Comparison of ENCODE assay signal across 14 cellular contexts in genomic region chr4:104592894-104593470, GRCh38.
DNase-seq lines count a peak whose midpoint lies in the region; ATAC-seq, FAIRE-seq and TF ChIP-seq lines count a peak whose summit lies in the region.
"Had no signal": no experiment of that assay in that cellular context is flagged by ENCODE, and none has a peak within 500 bp of the region (broad histone marks: within the 10 kb centered on the region; RNA-seq: fewer than 3 reads in every experiment).

No MANE protein-coding gene starts in this region.

- TF ChIP-seq CTCF in parathyroid adenoma (IDR thresholded peaks at IDR 0.05), result no peak
- no peak for TF ChIP-seq CTCF in D721Med (IDR thresholded peaks at IDR 0.05; ENCODE audit: insufficient read depth, missing control alignments)

- ATAC-seq in right cardiac atrium (peak; percentile 62 to 81), GM19452 (IDR thresholded peaks at IDR 0.05; ENCODE audit: unreplicated experiment) (no peak)
- ATAC-seq in activated CD4-positive, CD25-positive, alpha-beta regulatory T cell treated with anti-CD3 and anti-CD28 coated beads, Interleukin-2, amount 50 U/mL, for 24 hours, result no peak

- H3K27me3 ChIP-seq in right cardiac atrium (ENCODE audit: control insufficient read depth, insufficient read depth) (no peaks in the 10 kb centered on the region), parathyroid adenoma (ENCODE audit: control insufficient read depth, insufficient read depth, low read length) (no peaks in the 10 kb centered on the region)
- H3K27me3 ChIP-seq: BLaER1 treated with 17β-estradiol and CSF1 and Interleukin-3, amounts not matched to agents 10 nM and 100 nM; heart left ventricle had no signal

- H3K79me2 ChIP-seq in parathyroid adenoma, result no peaks in the 10 kb centered on the region

- H3K4me3 ChIP-seq in right cardiac atrium (ENCODE audit: low read length), result peak overlapping the region; percentile 57
- no peak overlapping the region for H3K4me3 ChIP-seq in parathyroid adenoma (ENCODE audit: low read depth, low read length)
- H3K4me3 ChIP-seq: BLaER1 treated with 17β-estradiol and CSF1 and Interleukin-3, amounts not matched to agents 10 nM and 100 nM had no signal

- no peaks in the 10 kb centered on the region for H3K36me3 ChIP-seq in parathyroid adenoma (ENCODE audit: control insufficient read depth, insufficient read depth, low read length)
- H3K36me3 ChIP-seq: BLaER1 treated with 17β-estradiol and CSF1 and Interleukin-3, amounts not matched to agents 10 nM and 100 nM; heart left ventricle had no signal

- DNase-seq in EL (peak; percentile 1), RPMI7951 (ENCODE audit: low read depth) (peak; percentile 11), right cardiac atrium (no peak), D721Med (ENCODE audit: insufficient read length, low spot score) (no peak), mesenteric fat pad (ENCODE audit: low spot score) (no peak)
- DNase-seq: activated T-cell treated with anti-CD3 and anti-CD28 coated beads, Interleukin-2, amount 50 U/mL, for 1 hour; heart left ventricle; naive B cell had no signal

- no peaks in the 10 kb centered on the region for H3K4me1 ChIP-seq in right cardiac atrium (ENCODE audit: control insufficient read depth, insufficient read depth, low read length)
- H3K4me1 ChIP-seq in parathyroid adenoma, result peaks cover 7% of the 10 kb centered on the region
- H3K4me1 ChIP-seq: BLaER1 treated with 17β-estradiol and CSF1 and Interleukin-3, amounts not matched to agents 10 nM and 100 nM had no signal

- H3K4me2 ChIP-seq in parathyroid adenoma (ENCODE audit: low read length), result no peak overlapping the region
- H3K4me2 ChIP-seq: BLaER1 treated with 17β-estradiol and CSF1 and Interleukin-3, amounts not matched to agents 10 nM and 100 nM had no signal

- no peak for FAIRE-seq in D721Med (lab: Jason Lieb, UNC)
- FAIRE-seq: TTC549 had no signal

- WGBS in right cardiac atrium, result 42% methylated on average over 8 of the region's 8 CpGs

- no peak overlapping the region for H3K27ac ChIP-seq in right cardiac atrium (ENCODE audit: low read length)
- peak overlapping the region; percentile 43 for H3K27ac ChIP-seq in parathyroid adenoma
- H3K27ac ChIP-seq: BLaER1 treated with 17β-estradiol and CSF1 and Interleukin-3, amounts not matched to agents 10 nM and 100 nM; HL-60 had no signal

- H2AFZ ChIP-seq in parathyroid adenoma, result peak overlapping the region; percentile 78

- no peak overlapping the region for H3K9ac ChIP-seq in parathyroid adenoma
- H3K9ac ChIP-seq: BLaER1 treated with 17β-estradiol and CSF1 and Interleukin-3, amounts not matched to agents 10 nM and 100 nM had no signal

- no peaks in the 10 kb centered on the region for H3K9me3 ChIP-seq in right cardiac atrium (ENCODE audit: control insufficient read depth, low read length)
- H3K9me3 ChIP-seq in parathyroid adenoma (ENCODE audit: control insufficient read depth, low read length), result no peaks in the 10 kb centered on the region
- H3K9me3 ChIP-seq: BLaER1 treated with 17β-estradiol and CSF1 and Interleukin-3, amounts not matched to agents 10 nM and 100 nM; heart left ventricle had no signal

- intact Hi-C loops in right cardiac atrium (cut with DNase I), result no loop called here

Comparison
In these comparisons a context has a peak if more than half of its experiments do, and no peak if none do; other contexts are left out.
1. DNase-seq: peak in EL (single experiment) and RPMI7951 (single experiment); none in right cardiac atrium (0 of 3), D721Med (single experiment) and mesenteric fat pad (single experiment).
2. ATAC-seq: peak in right cardiac atrium (2 of 2); none in activated CD4-positive, CD25-positive, alpha-beta regulatory T cell treated with anti-CD3 and anti-CD28 coated beads, Interleukin-2, amount 50 U/mL, for 24 hours (0 of 2) and GM19452 (single experiment).